In the genomic region with DNA sequence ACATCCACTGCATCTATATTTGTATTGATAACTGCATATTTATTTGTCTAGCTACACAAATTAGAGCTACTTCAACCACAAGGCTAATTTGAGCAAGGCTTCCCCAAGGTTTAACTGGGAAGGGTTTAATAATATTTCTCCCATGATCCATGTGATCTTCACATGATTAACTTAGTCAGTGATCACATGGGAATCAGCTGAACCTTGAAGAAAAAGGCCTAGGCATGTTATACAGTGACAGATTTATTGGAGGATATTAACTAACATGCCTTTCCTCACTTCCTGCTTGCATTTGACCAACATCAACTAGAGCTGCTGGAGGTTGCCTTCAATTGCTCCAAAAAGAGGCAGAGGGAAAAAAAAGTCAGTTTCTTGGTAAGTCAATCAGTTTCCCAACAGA, we compare ENCODE assay signal across 27 cellular contexts.
"Had no signal": no experiment of that assay in that cellular context is flagged by ENCODE, and none has a peak within 500 bp of the region (broad histone marks: within the 10 kb centered on the region; RNA-seq: fewer than 3 reads in every experiment).

No MANE protein-coding gene starts in this region.

- H3K36me3 ChIP-seq: adrenal gland, WERI-Rb-1 had no signal

- H3K4me3 ChIP-seq: adrenal gland, body of pancreas had no signal

- H3K27me3 ChIP-seq: adrenal gland, body of pancreas had no signal

- ATAC-seq: activated CD4-positive, CD25-positive, alpha-beta regulatory T cell treated with anti-CD3 and anti-CD28 coated beads, Interleukin-2, amount 50 U/mL, for 24 hours; activated CD8-positive, alpha-beta T cell treated with anti-CD3 and anti-CD28 coated beads for 36 hours; activated naive CD8-positive, alpha-beta T cell treated with anti-CD3 and anti-CD28 coated beads, Interleukin-2, amount 50 U/mL, for 24 hours; activated T-cell treated with anti-CD3 and anti-CD28 coated beads, Interleukin-2, amount 50 U/mL, for 4 hours; activated T-helper 17 cell treated with anti-CD3 and anti-CD28 coated beads, Interleukin-2, amount 50 U/mL, for 72 hours; body of pancreas; effector memory CD8-positive, alpha-beta T cell; T-helper 17 cell had no signal

- H3K4me1 ChIP-seq: adrenal gland, body of pancreas had no signal

- H3K9me3 ChIP-seq: adrenal gland, body of pancreas had no signal

- H3K27ac ChIP-seq: adrenal gland, body of pancreas, WERI-Rb-1 had no signal

- DNase-seq: activated B cell treated with CpG ODN at 0.5 μM for 24 hours; activated CD4-positive, alpha-beta T cell treated with anti-CD3 and anti-CD28 coated beads for 48 hours; activated CD4-positive, alpha-beta T cell treated with anti-CD3 and anti-CD28 coated beads, Interleukin-2, amount 50 U/mL, for 1 hour; activated CD4-positive, alpha-beta T cell treated with anti-CD3 and anti-CD28 coated beads, Interleukin-2, amount 50 U/mL, for 48 hours; activated CD8-positive, alpha-beta memory T cell treated with anti-CD3 and anti-CD28 coated beads for 24 hours; activated CD8-positive, alpha-beta T cell treated with anti-CD3 and anti-CD28 coated beads for 36 hours; activated effector memory CD4-positive, alpha-beta T cell treated with Interleukin-2 at 50 U/mL for 16 hours; activated naive CD4-positive, alpha-beta T cell treated with anti-CD3 and anti-CD28 coated beads for 36 hours; activated naive CD8-positive, alpha-beta T cell treated with anti-CD3 and anti-CD28 coated beads for 36 hours; activated naive CD8-positive, alpha-beta T cell treated with anti-CD3 and anti-CD28 coated beads, Interleukin-2, amount 50 U/mL, for 24 hours; activated T-cell treated with anti-CD3 and anti-CD28 coated beads, Interleukin-2, amount 50 U/mL, for 4 hours; adrenal gland; amygdala; aorta; body of pancreas; caudate nucleus; cortex of kidney; dermis blood vessel endothelial cell; effector CD4-positive, alpha-beta T cell; effector memory CD8-positive, alpha-beta T cell; head of caudate nucleus; T-helper 1 cell; T-helper 17 cell; T1000; WERI-Rb-1 had no signal
